Comparison of ENCODE assay signal across 11 cellular contexts in genomic region chr5:76807296-76807695, GRCh38. TPM values are rescaled to one million over a fixed set of nuclear protein-coding genes. Genes with fewer than 3 reads are reported as not detected.
A peak's percentile ranks its signal among the peaks of the same experiment; 100 is the strongest.
DNase-seq lines count a peak whose midpoint lies in the region; TF ChIP-seq lines count a peak whose summit lies in the region.
"Had no signal": no experiment of that assay in that cellular context is flagged by ENCODE, and none has a peak within 500 bp of the region (broad histone marks: within the 10 kb centered on the region; RNA-seq: fewer than 3 reads in every experiment).

No MANE protein-coding gene starts in this region.

- in situ Hi-C loops in brain microvascular endothelial cell (cut with HindIII; ENCODE audit: low pct_ligation_motif_present, low sequenced_read_pairs), result no loop called here

- CTCF ChIA-PET in activated CD4-positive, alpha-beta T cell treated with anti-CD3 and anti-CD28 coated beads, Interleukin-2, amount 10 ng/mL, durations not matched to agents 7 days and 5 days (lab: Charles Lee), result interaction anchor here (1.2 to 3.0 kb wide), 2 partner anchors 9 to 11 kb away, joined by 4 to 12 read pairs; partner anchors contain the start of gene F2RL1

- H3K27me3 ChIP-seq in brain microvascular endothelial cell (replicated peaks), result no peaks in the 10 kb centered on the region
- H3K27me3 ChIP-seq: upper lobe of right lung had no signal

- H3K36me3 Mint-ChIP-seq in HFFc6 (ENCODE audit: low read depth), result no peaks in the 10 kb centered on the region
- no peaks in the 10 kb centered on the region for H3K36me3 Mint-ChIP-seq in activated CD4-positive, alpha-beta T cell treated with anti-CD3 and anti-CD28 coated beads, Interleukin-2, amount 10 ng/mL, durations not matched to agents 7 days and 5 days (ENCODE audit: low read depth)

- DNase-seq in A172 (ENCODE audit: low spot score) (peak; percentile 86), HFFc6 (peak; percentile 79), brain microvascular endothelial cell (peak; percentile 84), iPS-NIHi11 (ENCODE audit: low spot score) (peak; percentile 62), cerebellum (ENCODE audit: low spot score) (no peak), coronary artery (ENCODE audit: low spot score) (no peak), NCI-H2171 treated with DMSO at 0.1 percent for 48 hours (lab: John Stamatoyannopoulos, UW) (no peak)
- no peak for DNase-seq in activated CD4-positive, alpha-beta T cell treated with anti-CD3 and anti-CD28 coated beads, Interleukin-2, amount 10 ng/mL, durations not matched to agents 7 days and 5 days
- DNase-seq: amniotic stem cell, upper lobe of right lung had no signal

- no peaks in the 10 kb centered on the region for H3K9me3 Mint-ChIP-seq in HFFc6
- H3K9me3 Mint-ChIP-seq in activated CD4-positive, alpha-beta T cell treated with anti-CD3 and anti-CD28 coated beads, Interleukin-2, amount 10 ng/mL, durations not matched to agents 7 days and 5 days, result no peaks in the 10 kb centered on the region

- POLR2A ChIA-PET in activated CD4-positive, alpha-beta T cell treated with anti-CD3 and anti-CD28 coated beads, Interleukin-2, amount 10 ng/mL, durations not matched to agents 7 days and 5 days (lab: Charles Lee), result no interaction called here

- peaks cover 48% of the 10 kb centered on the region for H3K4me1 Mint-ChIP-seq in HFFc6 (ENCODE audit: low read depth)
- no peaks in the 10 kb centered on the region for H3K4me1 Mint-ChIP-seq in activated CD4-positive, alpha-beta T cell treated with anti-CD3 and anti-CD28 coated beads, Interleukin-2, amount 10 ng/mL, durations not matched to agents 7 days and 5 days

- H3K27ac ChIP-seq in brain microvascular endothelial cell (peak overlapping the region; percentile 99), coronary artery (no peak overlapping the region)
- H3K27ac ChIP-seq: upper lobe of right lung had no signal

- peak overlapping the region; percentile 40; the same call in 1 of the 2 replicates for H3K4me3 Mint-ChIP-seq in HFFc6
- H3K4me3 Mint-ChIP-seq in activated CD4-positive, alpha-beta T cell treated with anti-CD3 and anti-CD28 coated beads, Interleukin-2, amount 10 ng/mL, durations not matched to agents 7 days and 5 days, result no peak overlapping the region

- peaks cover 3% of the 10 kb centered on the region for H3K27me3 Mint-ChIP-seq in HFFc6 (ENCODE audit: insufficient read depth)
- H3K27me3 Mint-ChIP-seq in activated CD4-positive, alpha-beta T cell treated with anti-CD3 and anti-CD28 coated beads, Interleukin-2, amount 10 ng/mL, durations not matched to agents 7 days and 5 days, result no peaks in the 10 kb centered on the region

- TF ChIP-seq CTCF in HFFc6 (IDR thresholded peaks at IDR 0.05) (no peak), brain microvascular endothelial cell (IDR thresholded peaks at IDR 0.05; ENCODE audit: low read depth, low read length, missing control alignments) (no peak), coronary artery (IDR thresholded peaks at IDR 0.05) (no peak)

- no peaks in the 10 kb centered on the region for H3K36me3 ChIP-seq in brain microvascular endothelial cell (replicated peaks)
- H3K36me3 ChIP-seq: upper lobe of right lung had no signal

- H3K4me3 ChIP-seq in brain microvascular endothelial cell (ENCODE audit: low read depth, low read length), result no peak overlapping the region
- H3K4me3 ChIP-seq in coronary artery, result no peak overlapping the region
- H3K4me3 ChIP-seq: upper lobe of right lung had no signal

- peak overlapping the region; percentile 73 for H3K27ac Mint-ChIP-seq in HFFc6
- no peak overlapping the region for H3K27ac Mint-ChIP-seq in activated CD4-positive, alpha-beta T cell treated with anti-CD3 and anti-CD28 coated beads, Interleukin-2, amount 10 ng/mL, durations not matched to agents 7 days and 5 days

RNA-seq across cellular contexts. Expression of gene F2RL1, which starts 11.5 kb away (rescaled TPM):
- 1.7 and 2.3 TPM in 2 replicates for total RNA-seq in A172 (2014; rRNA removed; shearing (Covaris generic))
- total RNA-seq in HFFc6 (2021; fragmentation: NEBNext Ultra II Directional; extraction: Animal tissue kit (Norgen Biotek cat#: 25700)), result 1 to 10 TPM; 2.9 to 6.4 (median 6.0) TPM
- under 1 TPM; 0.27 to 0.89 TPM for total RNA-seq in activated CD4-positive, alpha-beta T cell treated with anti-CD3 and anti-CD28 coated beads, Interleukin-2, amount 10 ng/mL, durations not matched to agents 7 days and 5 days
- total RNA-seq in cerebellum, result 1.2 TPM

RNA-seq across cellular contexts. Expression of gene S100Z, which starts 42.5 kb away (rescaled TPM):
- 0.47 TPM in 1 of 2 replicates, not detected in the other for total RNA-seq in A172 (2014; rRNA removed; shearing (Covaris generic))
- total RNA-seq in HFFc6 (2021; fragmentation: NEBNext Ultra II Directional; extraction: Animal tissue kit (Norgen Biotek cat#: 25700)), result not detected
- total RNA-seq in activated CD4-positive, alpha-beta T cell treated with anti-CD3 and anti-CD28 coated beads, Interleukin-2, amount 10 ng/mL, durations not matched to agents 7 days and 5 days, result 1 to 10 TPM; 1.8 to 2.2 TPM
- total RNA-seq in cerebellum, result 0.45 TPM
- total RNA-seq: Right ventricle myocardium inferior had no signal

Comparison
In these comparisons a context has a peak if more than half of its experiments do, and no peak if none do; other contexts are left out.
1. DNase-seq: peak in A172 (single experiment), HFFc6 (single experiment), brain microvascular endothelial cell (single experiment) and iPS-NIHi11 (single experiment); none in activated CD4-positive, alpha-beta T cell treated with anti-CD3 and anti-CD28 coated beads, Interleukin-2, amount 10 ng/mL, durations not matched to agents 7 days and 5 days (single experiment), cerebellum (single experiment), coronary artery (single experiment) and NCI-H2171 treated with DMSO at 0.1 percent for 48 hours (single experiment).